22 cellular contexts compared by ENCODE assay signal in the genomic region with DNA sequence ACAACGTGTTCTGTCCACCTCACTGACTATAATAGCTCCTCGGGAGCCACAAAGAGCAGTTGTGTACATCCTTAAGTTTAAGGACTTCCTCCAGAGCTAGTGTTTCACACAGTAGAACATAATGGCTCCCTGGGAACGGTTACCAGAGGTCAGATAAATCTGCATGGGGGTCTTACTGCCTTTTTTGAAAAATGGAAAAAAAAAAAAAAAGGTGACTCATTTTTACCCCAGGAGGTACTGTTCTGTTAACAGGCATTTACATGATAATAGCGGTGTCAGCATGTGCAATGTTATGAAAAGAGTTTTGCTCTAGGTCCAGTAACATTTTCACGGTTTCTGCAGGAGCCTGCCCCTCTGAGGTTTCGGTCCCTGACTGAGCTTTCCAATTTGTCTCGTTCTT.
DNase-seq lines count a peak whose midpoint lies in the region; ATAC-seq, FAIRE-seq and TF ChIP-seq lines count a peak whose summit lies in the region.
"Had no signal": no experiment of that assay in that cellular context is flagged by ENCODE, and none has a peak within 500 bp of the region (broad histone marks: within the 10 kb centered on the region; RNA-seq: fewer than 3 reads in every experiment).

No MANE protein-coding gene starts in this region.

- DNase-seq in ELF-1 (ENCODE audit: low read depth, low spot score) (peak; percentile 9), NCI-H69 (lab: John Stamatoyannopoulos, UW) (peak; percentile 60), H1 (ENCODE audit: low read depth in 1 of 2, low spot score in 2 of 2) (no peak), mesenchymal stem cell (no peak), NCI-H510A (lab: John Stamatoyannopoulos, UW) (no peak)
- DNase-seq: Caco-2; CD4-positive, alpha-beta T cell; GDM1; GM23248; MM.1S; NCI-H1105 treated with DMSO at 0.1 percent for 48 hours; NCI-H1694; NCI-H524; PC-3; SIG-M5 had no signal

- no peak overlapping the region for H3K9ac ChIP-seq in H1 (replicated peaks in 1 of 4; ENCODE audit: extremely low read depth in 1 of 4, low read depth in 3 of 4, low read length in 3 of 4)
- H3K9ac ChIP-seq in mesenchymal stem cell (ENCODE audit: low read length), result no peak overlapping the region
- H3K9ac ChIP-seq: GM23248 had no signal

- H3K23ac ChIP-seq in H1 (ENCODE audit: insufficient read length), result no peak overlapping the region
- H3K23ac ChIP-seq in mesenchymal stem cell (ENCODE audit: low read length in 2 of 2), result no peak overlapping the region

- H4K20me1 ChIP-seq in H1 (replicated peaks in 1 of 2; ENCODE audit: control insufficient read depth in 1 of 2, insufficient read depth in 2 of 2, low read length in 2 of 2), result no peaks in the 10 kb centered on the region

- H2BK5ac ChIP-seq in H1 (ENCODE audit: low read depth, low read length), result no peak overlapping the region; the same call in 1 of the 2 replicates
- no peak overlapping the region for H2BK5ac ChIP-seq in mesenchymal stem cell (ENCODE audit: low read depth, low read length, poor library complexity, severe bottlenecking)

- H3K9me3 ChIP-seq in H1 (ENCODE audit: insufficient read depth in 2 of 2, low read depth in 1 of 2, low read length in 1 of 2) (no peaks in the 10 kb centered on the region), mesenchymal stem cell (ENCODE audit: control insufficient read depth, low read length) (no peaks in the 10 kb centered on the region)
- H3K9me3 ChIP-seq: Caco-2 had no signal

- H4K5ac ChIP-seq in H1 (ENCODE audit: insufficient read length, low read depth, low read length), result no peak overlapping the region

- H2BK15ac ChIP-seq in H1 (ENCODE audit: low read length) (no peak overlapping the region), mesenchymal stem cell (ENCODE audit: low read depth, poor library complexity, severe bottlenecking) (no peak overlapping the region)

- H3K79me2 ChIP-seq in H1 (ENCODE audit: control insufficient read depth in 1 of 2, insufficient read depth in 2 of 2, low read length in 2 of 2), result no peaks in the 10 kb centered on the region

- no peak overlapping the region for H3K56ac ChIP-seq in H1 (replicated peaks; ENCODE audit: insufficient read length, low read depth, low read length)

- H3K4me3 ChIP-seq in H1 (ENCODE audit: extremely low read depth in 1 of 4, insufficient read depth in 2 of 4, low read depth in 3 of 4, low read length in 4 of 4) (peak overlapping the region in 1 of 4 experiments; percentile 18; a peak in 1 of 8 replicates), mesenchymal stem cell (ENCODE audit: insufficient read depth in 1 of 2, low read depth in 1 of 2, low read length in 2 of 2) (no peak overlapping the region)
- H3K4me3 ChIP-seq: GM23248 had no signal

- no peaks in the 10 kb centered on the region; the same call in 1 of the 2 replicates for H3K23me2 ChIP-seq in H1 (ENCODE audit: low read depth, low read length)

- no peak for TF ChIP-seq EP300 in H1 (IDR thresholded peaks at IDR 0.05; ENCODE audit: borderline replicate concordance in 1 of 2, low read depth in 2 of 2, low read length in 2 of 2)

- no peaks in the 10 kb centered on the region for H3K79me1 ChIP-seq in H1 (ENCODE audit: low read depth, low read length)
- peaks cover 13% of the 10 kb centered on the region for H3K79me1 ChIP-seq in mesenchymal stem cell (replicated peaks; ENCODE audit: low read length, poor library complexity, severe bottlenecking)

- FAIRE-seq in H1 (lab: Jason Lieb, UNC), result peak; percentile 50
- FAIRE-seq: A204.1, GM19239 had no signal

- H3K14ac ChIP-seq in H1 (ENCODE audit: insufficient read length), result no peak overlapping the region
- H3K14ac ChIP-seq in mesenchymal stem cell (ENCODE audit: low read length in 2 of 2), result no peak overlapping the region

- H3K27ac ChIP-seq in H1 (ENCODE audit: low read depth, low read length) (no peak overlapping the region), mesenchymal stem cell (ENCODE audit: low read length, poor library complexity, severe bottlenecking) (peak overlapping the region; percentile 39)
- H3K27ac ChIP-seq: GM23248, RWPE1 had no signal

- H2BK12ac ChIP-seq in H1 (ENCODE audit: low read depth, low read length) (peak overlapping the region; percentile 91), mesenchymal stem cell (ENCODE audit: low read length in 2 of 2) (no peak overlapping the region)

- no peak overlapping the region for H2AK5ac ChIP-seq in H1 (ENCODE audit: low read depth, low read length)
- no peak overlapping the region for H2AK5ac ChIP-seq in mesenchymal stem cell (ENCODE audit: low read length, severe bottlenecking)

- H3K4me1 ChIP-seq in H1 (replicated peaks in 1 of 4; ENCODE audit: control insufficient read depth in 3 of 4, insufficient read depth in 4 of 4, low read length in 3 of 4) (peaks cover 4 to 12% (median 7%) of the 10 kb centered on the region in 4 experiments; a peak in 6 of 7 replicates), mesenchymal stem cell (ENCODE audit: control insufficient read depth, insufficient read depth, low read depth, low read length) (peaks cover 6% of the 10 kb centered on the region)
- H3K4me1 ChIP-seq: Caco-2 had no signal

- H4K91ac ChIP-seq in H1 (replicated peaks; ENCODE audit: insufficient read length, low read length), result no peak overlapping the region
- H4K91ac ChIP-seq in mesenchymal stem cell (ENCODE audit: low read length), result no peak overlapping the region

- POLR2A ChIA-PET in H1 (lab: Charles Lee; ENCODE audit: partially characterized antibody), result interaction anchor here (0.7 to 1.7 kb wide), 4 partner anchors 9 to 40 kb away, joined by 3 to 6 read pairs (median 4); no protein-coding TSS in a partner anchor

- H2BK120ac ChIP-seq in H1 (replicated peaks; ENCODE audit: low read depth, low read length), result no peak overlapping the region
- no peak overlapping the region for H2BK120ac ChIP-seq in mesenchymal stem cell (ENCODE audit: low read depth, low read length)

- H2BK20ac ChIP-seq in H1 (ENCODE audit: low read length), result no peak overlapping the region

- no peak for TF ChIP-seq RAD21 in H1 (IDR thresholded peaks at IDR 0.05 in 1 of 2, conservative IDR thresholded peaks at IDR 0.05 in 1 of 2; ENCODE audit: low read depth in 2 of 2, low read length in 2 of 2)

- no peak for TF ChIP-seq CTCF in H1 (IDR thresholded peaks at IDR 0.05; ENCODE audit: control extremely low read depth in 1 of 3, insufficient read depth in 1 of 3, low read depth in 1 of 3, low read length in 3 of 3)

- H3K18ac ChIP-seq in H1 (ENCODE audit: extremely low read depth, low read length) (no peak overlapping the region), mesenchymal stem cell (ENCODE audit: low read depth in 1 of 2, low read length in 2 of 2) (no peak overlapping the region)

- peak overlapping the region; percentile 4 to 42; a peak in 2 of 4 replicates for H3K4me2 ChIP-seq in H1 (ENCODE audit: insufficient read depth in 1 of 2, low read depth in 2 of 2, low read length in 2 of 2)
- no peak overlapping the region for H3K4me2 ChIP-seq in mesenchymal stem cell (ENCODE audit: low read length, poor library complexity, severe bottlenecking)

- 31% methylated on average over 7 of the region's 7 CpGs; no CpG with 5 or more reads in 1 of the 2 experiments for WGBS in H1 (ENCODE audit: extremely low coverage in 1 of 2, insufficient coverage in 1 of 2, insufficient read length in 1 of 2, insufficient replicate concordance in 2 of 2, low coverage in 1 of 2, low lambda C conversion rate in 2 of 2, missing lambda C conversion rate in 1 of 2), 2 experiments
- WGBS in mesenchymal stem cell, result 59% methylated on average over 7 of the region's 7 CpGs

- no peak overlapping the region for H4K8ac ChIP-seq in H1 (ENCODE audit: extremely low read depth, insufficient read depth, low read length)
- H4K8ac ChIP-seq in mesenchymal stem cell (ENCODE audit: low read length), result no peak overlapping the region

- no peak for TF ChIP-seq POLR2A in H1 (IDR thresholded peaks at IDR 0.05; ENCODE audit: control extremely low read depth in 1 of 2, low read depth in 2 of 2, low read length in 2 of 2)

- H3K27me3 ChIP-seq in H1 (replicated peaks in 1 of 4; ENCODE audit: control insufficient read depth in 3 of 4, extremely low read depth in 1 of 4, insufficient read depth in 3 of 4, low read length in 3 of 4) (no peaks in the 10 kb centered on the region; a peak in 1 of 7 replicates), mesenchymal stem cell (ENCODE audit: control insufficient read depth in 1 of 2, insufficient read depth in 1 of 2, low read length in 2 of 2) (peaks cover 0 to 3% of the 10 kb centered on the region in 2 experiments)

- CTCF ChIA-PET in H1 (lab: Charles Lee; ENCODE audit: partially characterized antibody), result interaction anchor here (0.5 to 1.1 kb wide), 6 partner anchors 10 to 254 kb away, joined by 3 read pairs; no protein-coding TSS in a partner anchor

- H3K4ac ChIP-seq in H1 (replicated peaks; ENCODE audit: insufficient read length, low read depth, low read length) (no peak overlapping the region), mesenchymal stem cell (ENCODE audit: low read depth in 1 of 2, low read length in 2 of 2) (no peak overlapping the region)

- no peaks in the 10 kb centered on the region for H3K36me3 ChIP-seq in H1 (ENCODE audit: control insufficient read depth in 2 of 4, insufficient read depth in 4 of 4, low read length in 3 of 4)
- H3K36me3 ChIP-seq in mesenchymal stem cell (ENCODE audit: control insufficient read depth in 1 of 2, insufficient read depth in 2 of 2, low read depth in 1 of 2, low read length in 2 of 2), result no peaks in the 10 kb centered on the region

- H2AFZ ChIP-seq in H1 (ENCODE audit: low read length), result no peak overlapping the region
- H2AFZ ChIP-seq in mesenchymal stem cell (ENCODE audit: low read depth, low read length), result peak overlapping the region; percentile 61
- H2AFZ ChIP-seq: GM23248 had no signal

- ATAC-seq in HG02798 (IDR thresholded peaks at IDR 0.05; ENCODE audit: poor library complexity, unreplicated experiment), result no peak
- no peak for ATAC-seq in GM18511 (IDR thresholded peaks at IDR 0.05; ENCODE audit: unreplicated experiment)
- no peak for ATAC-seq in GM18868 (IDR thresholded peaks at IDR 0.05; ENCODE audit: unreplicated experiment)
- ATAC-seq: PC-3, SK-N-SH treated with all-trans-retinoic acid at 6 μM for 48 hours had no signal

TF ChIP-seq in H1, 55 proteins besides CTCF, POLR2A, EP300 and RAD21:
- TF ChIP-seq JUN (IDR thresholded peaks at IDR 0.05; ENCODE audit: low read depth, low read length), result peak; percentile 75; the same call in 1 of the 2 replicates
- TF ChIP-seq, protein P1, sequence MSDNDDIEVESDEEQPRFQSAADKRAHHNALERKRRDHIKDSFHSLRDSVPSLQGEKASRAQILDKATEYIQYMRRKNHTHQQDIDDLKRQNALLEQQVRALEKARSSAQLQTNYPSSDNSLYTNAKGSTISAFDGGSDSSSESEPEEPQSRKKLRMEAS (IDR thresholded peaks at IDR 0.05), result no peak
- no peak for TF ChIP-seq SAP30 (IDR thresholded peaks at IDR 0.05; ENCODE audit: insufficient read depth, insufficient replicate concordance, low read length)
- TF ChIP-seq JUND (IDR thresholded peaks at IDR 0.05; ENCODE audit: low read length), result peak; percentile 92
- no peak for TF ChIP-seq CBX8 (IDR thresholded peaks at IDR 0.05; ENCODE audit: borderline replicate concordance, low read depth, low read length)
- TF ChIP-seq POU5F1 (IDR thresholded peaks at IDR 0.05; ENCODE audit: low read depth, low read length), result 0 out of 2 replicates have a peak, but pooled peaks have one; percentile 32
- peak in 1 of 2 experiments; percentile 3; a peak in 1 of 4 replicates for TF ChIP-seq HDAC2 (IDR thresholded peaks at IDR 0.05; ENCODE audit: borderline replicate concordance in 1 of 2, low read depth in 2 of 2, low read length in 2 of 2)
TF ChIP-seq in H1: peak in this region for 4.

Comparison
In these comparisons a context has a peak if more than half of its experiments do, and no peak if none do; other contexts are left out.
1. DNase-seq: peak in ELF-1 (single experiment) and NCI-H69 (single experiment); none in H1 (0 of 2), mesenchymal stem cell (single experiment) and NCI-H510A (single experiment).